8 cellular contexts compared by ENCODE assay signal in genomic region chr18:24600076-24600654, GRCh38.
DNase-seq lines count a peak whose midpoint lies in the region; ATAC-seq and TF ChIP-seq lines count a peak whose summit lies in the region.

No MANE protein-coding gene starts in this region.

- peaks cover 11 to 14% of the 10 kb centered on the region in 2 donors for H3K27me3 Mint-ChIP-seq in T-cell

- in situ Hi-C loops in brain microvascular endothelial cell (cut with HindIII; ENCODE audit: low pct_ligation_motif_present, low sequenced_read_pairs): no loop called here

- TF ChIP-seq CTCF in BJ (IDR thresholded peaks at IDR 0.05; ENCODE audit: insufficient read depth, low read depth, low read length) (peak; percentile 55), brain microvascular endothelial cell (IDR thresholded peaks at IDR 0.05; ENCODE audit: low read depth, low read length, missing control alignments) (peak; percentile 65)

- no peaks in the 10 kb centered on the region for H3K36me3 Mint-ChIP-seq in T-cell

- H3K4me3 ChIP-seq in BJ (ENCODE audit: low read depth, low read length) (no peak overlapping the region), brain microvascular endothelial cell (ENCODE audit: low read depth, low read length) (no peak overlapping the region)

- no peak overlapping the region for H3K4me3 Mint-ChIP-seq in T-cell

- peaks cover 7% of the 10 kb centered on the region for H3K27me3 ChIP-seq in BJ (ENCODE audit: control insufficient read depth, insufficient read depth, low read length)
- no peaks in the 10 kb centered on the region for H3K27me3 ChIP-seq in brain microvascular endothelial cell (replicated peaks)

- CTCF ChIA-PET in BJ (lab: Yijun Ruan, JAX): interaction anchor here (0.6 to 3.7 kb wide), 16 partner anchors 10 to 1491 kb away, joined by 3 to 72 read pairs (median 3); no protein-coding TSS in a partner anchor
- CTCF ChIA-PET in T-cell (lab: Charles Lee): interaction anchor here (0.6 to 2.2 kb wide), 2 partner anchors 72 to 127 kb away, joined by 3 to 5 read pairs; no protein-coding TSS in a partner anchor

- H3K4me1 Mint-ChIP-seq in T-cell: no peaks in the 10 kb centered on the region

- no peak overlapping the region for H3K27ac Mint-ChIP-seq in T-cell

- H3K36me3 ChIP-seq in BJ (ENCODE audit: control insufficient read depth, insufficient read depth, low read length) (no peaks in the 10 kb centered on the region), brain microvascular endothelial cell (replicated peaks) (no peaks in the 10 kb centered on the region)

- DNase-seq in BJ (ENCODE audit: low read depth) (peak; percentile 20), GM19240 (ENCODE audit: insufficient read length, low spot score) (peak; percentile 13), NCI-H2227 treated with DMSO at 0.1 percent for 48 hours (lab: John Stamatoyannopoulos, UW) (peak; percentile 59), brain microvascular endothelial cell (peak; percentile 32), left lobe of liver (ENCODE audit: low spot score) (no peak), T-cell (no peak), ureter (ENCODE audit: low spot score) (no peak)
- DNase-seq in stimulated activated naive CD8-positive, alpha-beta T cell treated with anti-CD3 and anti-CD28 coated beads, Interleukin-15, Interleukin-2, amounts not matched to agents 100 U/mL and 50 U/mL, for 24 hours: no peak

- H3K9me3 Mint-ChIP-seq in T-cell: no peaks in the 10 kb centered on the region

- POLR2A ChIA-PET in BJ (lab: Charles Lee) (no interaction called here), T-cell (lab: Charles Lee) (no interaction called here)

- ATAC-seq in left lobe of liver (peak; percentile 66), T-cell (replicated peaks in 1 of 4) (no peak)
- ATAC-seq in stimulated activated naive CD8-positive, alpha-beta T cell treated with anti-CD3 and anti-CD28 coated beads, Interleukin-15, Interleukin-2, amounts not matched to agents 100 U/mL and 50 U/mL, for 24 hours: no peak

- no peak overlapping the region for H3K27ac ChIP-seq in brain microvascular endothelial cell

Comparison
In these comparisons a context has a peak if more than half of its experiments do, and no peak if none do; other contexts are left out.
1. DNase-seq: peak in BJ (single experiment), GM19240 (single experiment), NCI-H2227 treated with DMSO at 0.1 percent for 48 hours (single experiment) and brain microvascular endothelial cell (single experiment); none in left lobe of liver (single experiment), T-cell (0 of 34), ureter (single experiment) and stimulated activated naive CD8-positive, alpha-beta T cell treated with anti-CD3 and anti-CD28 coated beads, Interleukin-15, Interleukin-2, amounts not matched to agents 100 U/mL and 50 U/mL, for 24 hours (single experiment).